16 cellular contexts compared by ENCODE assay signal in the genomic region with DNA sequence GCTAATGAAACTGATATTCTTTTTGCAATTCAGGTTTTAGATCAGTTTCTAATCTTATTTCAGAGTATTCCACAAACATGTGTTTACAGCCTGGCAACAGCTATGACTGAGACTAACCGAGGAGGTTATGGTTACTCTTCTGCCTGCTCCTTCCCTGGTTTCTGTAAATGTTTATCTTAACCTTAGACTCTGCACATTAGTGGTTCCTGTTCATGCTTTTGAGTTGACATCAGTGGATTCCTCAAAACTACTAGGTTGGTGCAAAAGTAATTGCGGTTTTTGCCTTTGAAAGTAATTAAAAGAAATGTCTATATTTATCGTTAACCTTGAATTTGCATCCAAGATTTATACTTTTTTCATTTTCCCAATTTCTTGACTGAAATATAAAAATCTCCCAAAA.
DNase-seq lines count a peak whose midpoint lies in the region; ATAC-seq, FAIRE-seq and TF ChIP-seq lines count a peak whose summit lies in the region.
"Had no signal": no experiment of that assay in that cellular context is flagged by ENCODE, and none has a peak within 500 bp of the region (broad histone marks: within the 10 kb centered on the region; RNA-seq: fewer than 3 reads in every experiment).

No MANE protein-coding gene starts in this region.

- peak; percentile 1 for DNase-seq in ELR (ENCODE audit: low read depth)
- DNase-seq in RCC 7860 (ENCODE audit: low spot score): peak; percentile 61
- DNase-seq in epithelial cell of proximal tubule (ENCODE audit: low read depth): peak; percentile 4
- DNase-seq in non-pigmented ciliary epithelial cell (ENCODE audit: low read depth): peak; percentile 23
- no peak for DNase-seq in mesendoderm
- no peak for DNase-seq in activated effector memory CD4-positive, alpha-beta T cell treated with anti-CD3 and anti-CD28 coated beads, Interleukin-2, amount 50 U/mL, for 16 hours
- DNase-seq in activated naive CD4-positive, alpha-beta T cell treated with Interleukin-2 at 50 U/mL for 16 hours: no peak
- DNase-seq: CD8-positive, alpha-beta memory T cell; MV-4-11; NCI-H1417 treated with DMSO at 0.1 percent for 48 hours; NCI-H2029; NCI-H2171 treated with DMSO at 0.1 percent for 48 hours; NCI-H510A treated with DMSO at 0.1 percent for 48 hours; RPMI8226 had no signal

- H3K36me3 ChIP-seq in mesendoderm (ENCODE audit: control insufficient read depth, insufficient read depth, low read length): no peaks in the 10 kb centered on the region
- H3K36me3 ChIP-seq: BLaER1 had no signal

- H3K9ac ChIP-seq in mesendoderm (ENCODE audit: low read length): no peak overlapping the region
- H3K9ac ChIP-seq: BLaER1 had no signal

- no peak overlapping the region for H3K18ac ChIP-seq in mesendoderm (ENCODE audit: low read length)

- no peak for TF ChIP-seq CTCF in epithelial cell of proximal tubule (conservative IDR thresholded peaks at IDR 0.05; ENCODE audit: low read depth, low read length)

- no peak overlapping the region for H3K23ac ChIP-seq in mesendoderm (ENCODE audit: low read length)

- peak; percentile 8 for FAIRE-seq in RCC 7860 (lab: Jason Lieb, UNC)

- no peak overlapping the region for H2BK120ac ChIP-seq in mesendoderm (ENCODE audit: low read depth, low read length)

- H3K4ac ChIP-seq in mesendoderm (ENCODE audit: low read depth, low read length): no peak overlapping the region

- H3K4me3 ChIP-seq in epithelial cell of proximal tubule (ENCODE audit: low read depth, low read length) (no peak overlapping the region), mesendoderm (ENCODE audit: low read length) (no peak overlapping the region)
- H3K4me3 ChIP-seq: BLaER1 had no signal

- H3K4me2 ChIP-seq in mesendoderm (ENCODE audit: low read length): no peak overlapping the region
- H3K4me2 ChIP-seq: BLaER1 had no signal

- H3K79me1 ChIP-seq in mesendoderm (ENCODE audit: low read length): no peaks in the 10 kb centered on the region

- no peak overlapping the region for H3K27ac ChIP-seq in mesendoderm (ENCODE audit: low read depth, low read length)
- H3K27ac ChIP-seq: BLaER1 had no signal

- H2BK15ac ChIP-seq in mesendoderm (replicated peaks; ENCODE audit: low read depth): no peak overlapping the region

- WGBS in mesendoderm (ENCODE audit: extremely low coverage, insufficient coverage, low lambda C conversion rate): no CpG with 5 or more reads among the region's 3 CpGs

- no peak overlapping the region for H2AK5ac ChIP-seq in mesendoderm (ENCODE audit: low read length)

- no peak overlapping the region for H2BK5ac ChIP-seq in mesendoderm (ENCODE audit: low read length)

- H3K27me3 ChIP-seq in mesendoderm (ENCODE audit: insufficient read depth, low read length, poor library complexity): no peaks in the 10 kb centered on the region
- H3K27me3 ChIP-seq: BLaER1 had no signal

- H3K4me1 ChIP-seq in mesendoderm (ENCODE audit: control insufficient read depth, low read depth, low read length): no peaks in the 10 kb centered on the region
- H3K4me1 ChIP-seq: BLaER1 had no signal

- H3K56ac ChIP-seq in mesendoderm (ENCODE audit: low read length): no peak overlapping the region

- no peak overlapping the region for H4K8ac ChIP-seq in mesendoderm (ENCODE audit: low read depth, low read length)

- H4K5ac ChIP-seq in mesendoderm (ENCODE audit: low read length): no peak overlapping the region

- no peak for ATAC-seq in GM21737 (IDR thresholded peaks at IDR 0.05; ENCODE audit: unreplicated experiment)

- no peaks in the 10 kb centered on the region for H3K79me2 ChIP-seq in mesendoderm (ENCODE audit: control insufficient read depth, insufficient read depth, low read length)

Comparison
In these comparisons a context has a peak if more than half of its experiments do, and no peak if none do; other contexts are left out.
1. DNase-seq: peak in ELR (single experiment), RCC 7860 (single experiment), epithelial cell of proximal tubule (single experiment) and non-pigmented ciliary epithelial cell (single experiment); none in mesendoderm (single experiment), activated effector memory CD4-positive, alpha-beta T cell treated with anti-CD3 and anti-CD28 coated beads, Interleukin-2, amount 50 U/mL, for 16 hours (single experiment) and activated naive CD4-positive, alpha-beta T cell treated with Interleukin-2 at 50 U/mL for 16 hours (single experiment).